8 cellular contexts compared by ENCODE assay signal in the genomic region with DNA sequence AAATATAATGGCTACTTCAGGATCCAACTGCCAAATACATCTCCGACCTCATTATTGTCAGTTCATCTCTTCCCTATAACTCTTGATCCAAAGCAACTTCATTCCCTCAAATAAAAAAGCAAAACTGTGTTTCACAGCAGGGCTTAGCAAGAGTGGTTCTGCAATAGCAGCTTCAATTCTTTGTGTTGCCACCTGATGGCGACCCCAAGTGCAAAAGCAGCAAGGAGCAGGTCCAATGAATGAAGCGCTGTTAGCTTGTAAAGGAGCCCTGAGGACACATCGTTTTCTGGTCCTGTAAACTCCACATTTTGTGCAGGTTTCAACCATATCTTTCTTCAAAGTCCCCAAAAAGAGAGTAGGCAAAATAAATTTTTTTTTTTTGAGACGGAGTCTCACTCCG. TPM values are rescaled to one million over a fixed set of nuclear protein-coding genes. Genes with fewer than 3 reads are reported as not detected.
A peak's percentile ranks its signal among the peaks of the same experiment; 100 is the strongest.
DNase-seq lines count a peak whose midpoint lies in the region; ATAC-seq and TF ChIP-seq lines count a peak whose summit lies in the region.

No MANE protein-coding gene starts in this region.

- no peaks in the 10 kb centered on the region for H3K36me3 Mint-ChIP-seq in activated naive CD4-positive, alpha-beta T cell treated with anti-CD3 and anti-CD28 coated beads, Interleukin-2, amount 10 ng/mL, durations not matched to agents 7 days and 5 days
- H3K36me3 Mint-ChIP-seq in progenitor cell of endocrine pancreas (ENCODE audit: insufficient read depth), result peaks cover 14% of the 10 kb centered on the region
- H3K36me3 Mint-ChIP-seq in naive thymus-derived CD4-positive, alpha-beta T cell, result peaks cover 5 to 52% (median 7%) of the 10 kb centered on the region in 5 donors

- H3K4me1 Mint-ChIP-seq in activated naive CD4-positive, alpha-beta T cell treated with anti-CD3 and anti-CD28 coated beads, Interleukin-2, amount 10 ng/mL, durations not matched to agents 7 days and 5 days, result peaks cover 21% of the 10 kb centered on the region
- peaks cover 15% of the 10 kb centered on the region for H3K4me1 Mint-ChIP-seq in progenitor cell of endocrine pancreas (ENCODE audit: low read depth)
- H3K4me1 Mint-ChIP-seq in naive thymus-derived CD4-positive, alpha-beta T cell, result peaks cover 0 to 26% (median 4%) of the 10 kb centered on the region in 7 donors

- no peaks in the 10 kb centered on the region for H3K36me3 ChIP-seq in brain microvascular endothelial cell (replicated peaks)
- H3K36me3 ChIP-seq in naive thymus-derived CD4-positive, alpha-beta T cell (ENCODE audit: control insufficient read depth in 2 of 3, insufficient read depth in 3 of 3, low read length in 3 of 3), result no peaks in the 10 kb centered on the region

- no peak overlapping the region for H3K27ac ChIP-seq in brain microvascular endothelial cell
- no peak overlapping the region for H3K27ac ChIP-seq in naive thymus-derived CD4-positive, alpha-beta T cell (ENCODE audit: low read depth, low read length)

- no peak overlapping the region for H3K4me3 Mint-ChIP-seq in activated naive CD4-positive, alpha-beta T cell treated with anti-CD3 and anti-CD28 coated beads, Interleukin-2, amount 10 ng/mL, durations not matched to agents 7 days and 5 days
- H3K4me3 Mint-ChIP-seq in progenitor cell of endocrine pancreas (ENCODE audit: low read depth), result no peak overlapping the region
- H3K4me3 Mint-ChIP-seq in naive thymus-derived CD4-positive, alpha-beta T cell, result no peak overlapping the region

- H3K4me1 ChIP-seq in naive thymus-derived CD4-positive, alpha-beta T cell (ENCODE audit: control insufficient read depth in 2 of 2, insufficient read depth in 2 of 2, low read length in 2 of 2), result no peaks in the 10 kb centered on the region

- CTCF ChIA-PET in activated naive CD4-positive, alpha-beta T cell treated with anti-CD3 and anti-CD28 coated beads, Interleukin-2, amount 10 ng/mL, durations not matched to agents 7 days and 5 days (lab: Charles Lee), result interaction anchor here (0.8 to 2.9 kb wide), 9 partner anchors 9 to 388 kb away, joined by 3 to 18 read pairs (median 3); no protein-coding TSS in a partner anchor
- CTCF ChIA-PET in naive thymus-derived CD4-positive, alpha-beta T cell (lab: Charles Lee), result no interaction called here

- no peak overlapping the region for H3K27ac Mint-ChIP-seq in activated naive CD4-positive, alpha-beta T cell treated with anti-CD3 and anti-CD28 coated beads, Interleukin-2, amount 10 ng/mL, durations not matched to agents 7 days and 5 days
- H3K27ac Mint-ChIP-seq in progenitor cell of endocrine pancreas, result no peak overlapping the region
- no peak overlapping the region for H3K27ac Mint-ChIP-seq in naive thymus-derived CD4-positive, alpha-beta T cell

- POLR2A ChIA-PET in naive thymus-derived CD4-positive, alpha-beta T cell (lab: Charles Lee), result no interaction called here

- peak; percentile 42 for DNase-seq in activated naive CD4-positive, alpha-beta T cell treated with anti-CD3 and anti-CD28 coated beads, Interleukin-2, amount 10 ng/mL, durations not matched to agents 7 days and 5 days
- no peak for DNase-seq in activated naive CD4-positive, alpha-beta T cell treated with anti-CD3 and anti-CD28 coated beads, Interleukin-2, amount 50 U/mL, for 16 hours
- DNase-seq in NCI-H2107 treated with DMSO at 0.1 percent for 48 hours (lab: John Stamatoyannopoulos, UW; ENCODE audit: unreplicated experiment) (peak; percentile 32), brain microvascular endothelial cell (no peak), progenitor cell of endocrine pancreas (ENCODE audit: low spot score, unreplicated experiment) (no peak), ecto neural progenitor cell (ENCODE audit: low spot score) (no peak)
- DNase-seq in naive thymus-derived CD4-positive, alpha-beta T cell, result no peak

- in situ Hi-C loops in brain microvascular endothelial cell (cut with HindIII; ENCODE audit: low pct_ligation_motif_present, low sequenced_read_pairs), result no loop called here

- H3K4me3 ChIP-seq in brain microvascular endothelial cell (ENCODE audit: low read depth, low read length), result no peak overlapping the region
- H3K4me3 ChIP-seq in naive thymus-derived CD4-positive, alpha-beta T cell (ENCODE audit: low read length), result no peak overlapping the region

- no peaks in the 10 kb centered on the region for H3K27me3 ChIP-seq in brain microvascular endothelial cell (replicated peaks)
- no peaks in the 10 kb centered on the region for H3K27me3 ChIP-seq in naive thymus-derived CD4-positive, alpha-beta T cell (ENCODE audit: control insufficient read depth in 2 of 2, insufficient read depth in 2 of 2, low read length in 2 of 2)

- no peaks in the 10 kb centered on the region for H3K27me3 Mint-ChIP-seq in activated naive CD4-positive, alpha-beta T cell treated with anti-CD3 and anti-CD28 coated beads, Interleukin-2, amount 10 ng/mL, durations not matched to agents 7 days and 5 days
- H3K27me3 Mint-ChIP-seq in progenitor cell of endocrine pancreas, result no peaks in the 10 kb centered on the region
- H3K27me3 Mint-ChIP-seq in naive thymus-derived CD4-positive, alpha-beta T cell, result no peaks in the 10 kb centered on the region

- no peak for ATAC-seq in GM19467 (IDR thresholded peaks at IDR 0.05; ENCODE audit: unreplicated experiment)
- no peak for ATAC-seq in naive thymus-derived CD4-positive, alpha-beta T cell

- peaks cover 2% of the 10 kb centered on the region for H3K9me3 Mint-ChIP-seq in activated naive CD4-positive, alpha-beta T cell treated with anti-CD3 and anti-CD28 coated beads, Interleukin-2, amount 10 ng/mL, durations not matched to agents 7 days and 5 days
- peaks cover 3% of the 10 kb centered on the region for H3K9me3 Mint-ChIP-seq in progenitor cell of endocrine pancreas (ENCODE audit: low read depth)
- H3K9me3 Mint-ChIP-seq in naive thymus-derived CD4-positive, alpha-beta T cell, result no peaks in the 10 kb centered on the region

- intact Hi-C loops in naive thymus-derived CD4-positive, alpha-beta T cell (cut with micrococcal nuclease), result loop anchor here in 1 of 2 donors (1.0 to 5.0 kb wide), 2 partner anchors 370 to 388 kb away; no protein-coding TSS in a partner anchor

- no peaks in the 10 kb centered on the region for H3K9me3 ChIP-seq in naive thymus-derived CD4-positive, alpha-beta T cell (ENCODE audit: control insufficient read depth in 2 of 3, low read length in 3 of 3)

- TF ChIP-seq CTCF in brain microvascular endothelial cell (IDR thresholded peaks at IDR 0.05; ENCODE audit: low read depth, low read length, missing control alignments) (peak; percentile 53), progenitor cell of endocrine pancreas (IDR thresholded peaks at IDR 0.05; ENCODE audit: unreplicated experiment) (peak; percentile 50)

RNA-seq across cellular contexts. Expression of a gene that starts 19.6 kb away (rescaled TPM):
- 7.1 and 7.5 TPM in 2 replicates for total RNA-seq in progenitor cell of endocrine pancreas
- total RNA-seq in naive thymus-derived CD4-positive, alpha-beta T cell, result 1 to 10 TPM; 5.1 to 6.4 (median 5.6) TPM
- 1 to 10 TPM; 6.9 to 9.4 TPM for polyA plus RNA-seq in naive thymus-derived CD4-positive, alpha-beta T cell

RNA-seq across cellular contexts. Expression of a gene that starts 19.7 kb away (rescaled TPM):
- total RNA-seq in progenitor cell of endocrine pancreas, result 17.2 and 18.3 TPM in 2 replicates
- 10 to 100 TPM in 4 of 5 experiments, 1 to 10 TPM in 1; 8.0 to 14.8 (median 13.6) TPM for total RNA-seq in naive thymus-derived CD4-positive, alpha-beta T cell
- polyA plus RNA-seq in naive thymus-derived CD4-positive, alpha-beta T cell, result 10 to 100 TPM; 11.9 to 12.5 TPM

Comparison
In these comparisons a context has a peak if more than half of its experiments do, and no peak if none do; other contexts are left out.
1. DNase-seq: peak in activated naive CD4-positive, alpha-beta T cell treated with anti-CD3 and anti-CD28 coated beads, Interleukin-2, amount 10 ng/mL, durations not matched to agents 7 days and 5 days (single experiment) and NCI-H2107 treated with DMSO at 0.1 percent for 48 hours (single experiment); none in activated naive CD4-positive, alpha-beta T cell treated with anti-CD3 and anti-CD28 coated beads, Interleukin-2, amount 50 U/mL, for 16 hours (single experiment), brain microvascular endothelial cell (single experiment), progenitor cell of endocrine pancreas (single experiment), ecto neural progenitor cell (single experiment) and naive thymus-derived CD4-positive, alpha-beta T cell (0 of 9).